Comparison of ENCODE assay signal across 9 cellular contexts in genomic region chr10:132700168-132701098, GRCh38.
A peak's percentile ranks its signal among the peaks of the same experiment; 100 is the strongest.
DNase-seq lines count a peak whose midpoint lies in the region; ATAC-seq and TF ChIP-seq lines count a peak whose summit lies in the region.
"Had no signal": no experiment of that assay in that cellular context is flagged by ENCODE, and none has a peak within 500 bp of the region (broad histone marks: within the 10 kb centered on the region; RNA-seq: fewer than 3 reads in every experiment).

No MANE protein-coding gene starts in this region.

- no peaks in the 10 kb centered on the region for H3K9me3 Mint-ChIP-seq in type B pancreatic cell

- H3K27me3 Mint-ChIP-seq in type B pancreatic cell, result peaks cover 3% of the 10 kb centered on the region

- peaks cover 15% of the 10 kb centered on the region for H3K4me1 Mint-ChIP-seq in type B pancreatic cell (ENCODE audit: unreplicated experiment)

- no peak for ATAC-seq in lower lobe of right lung
- no peak for ATAC-seq in left lobe of liver

- no peak overlapping the region for H3K4me3 ChIP-seq in lower lobe of right lung

- no peaks in the 10 kb centered on the region for H3K4me1 ChIP-seq in lower lobe of right lung
- H3K4me1 ChIP-seq: parathyroid adenoma had no signal

- TF ChIP-seq CTCF in lower lobe of right lung (IDR thresholded peaks at IDR 0.05) (no peak), type B pancreatic cell (conservative IDR thresholded peaks at IDR 0.05) (no peak)

- H3K27ac ChIP-seq in lower lobe of right lung, result no peak overlapping the region
- H3K27ac ChIP-seq: parathyroid adenoma had no signal

- H3K27ac Mint-ChIP-seq in type B pancreatic cell, result no peak overlapping the region

- DNase-seq in NCI-H1436 treated with DMSO at 0.1 percent for 48 hours (lab: John Stamatoyannopoulos, UW) (peak; percentile 91), dermis blood vessel endothelial cell (peak; percentile 28), lower lobe of right lung (peak; percentile 43), type B pancreatic cell (ENCODE audit: extremely low spot score, unreplicated experiment) (peak; percentile 58), 8988T (no peak), left lobe of liver (ENCODE audit: low spot score) (no peak)
- DNase-seq in activated naive CD4-positive, alpha-beta T cell (lab: John Stamatoyannopoulos, UW), result no peak
- DNase-seq: NCI-H2029 treated with DMSO at 0.1 percent for 48 hours had no signal

- peaks cover 33% of the 10 kb centered on the region for H3K36me3 ChIP-seq in lower lobe of right lung

- H3K4me3 Mint-ChIP-seq in type B pancreatic cell, result peak overlapping the region; percentile 27

- H3K36me3 Mint-ChIP-seq in type B pancreatic cell, result peaks cover 11% of the 10 kb centered on the region

- H3K9me3 ChIP-seq in lower lobe of right lung, result peaks cover 5% of the 10 kb centered on the region

- H3K27me3 ChIP-seq in lower lobe of right lung (ENCODE audit: low read depth), result no peaks in the 10 kb centered on the region

- intact Hi-C loops in lower lobe of right lung (cut with DNase I), result no loop called here

Comparison
In these comparisons a context has a peak if more than half of its experiments do, and no peak if none do; other contexts are left out.
1. DNase-seq: peak in NCI-H1436 treated with DMSO at 0.1 percent for 48 hours (single experiment), dermis blood vessel endothelial cell (single experiment), lower lobe of right lung (single experiment) and type B pancreatic cell (single experiment); none in activated naive CD4-positive, alpha-beta T cell (0 of 4), 8988T (single experiment) and left lobe of liver (single experiment).